Comparison of ENCODE assay signal across 28 cellular contexts in the genomic region with DNA sequence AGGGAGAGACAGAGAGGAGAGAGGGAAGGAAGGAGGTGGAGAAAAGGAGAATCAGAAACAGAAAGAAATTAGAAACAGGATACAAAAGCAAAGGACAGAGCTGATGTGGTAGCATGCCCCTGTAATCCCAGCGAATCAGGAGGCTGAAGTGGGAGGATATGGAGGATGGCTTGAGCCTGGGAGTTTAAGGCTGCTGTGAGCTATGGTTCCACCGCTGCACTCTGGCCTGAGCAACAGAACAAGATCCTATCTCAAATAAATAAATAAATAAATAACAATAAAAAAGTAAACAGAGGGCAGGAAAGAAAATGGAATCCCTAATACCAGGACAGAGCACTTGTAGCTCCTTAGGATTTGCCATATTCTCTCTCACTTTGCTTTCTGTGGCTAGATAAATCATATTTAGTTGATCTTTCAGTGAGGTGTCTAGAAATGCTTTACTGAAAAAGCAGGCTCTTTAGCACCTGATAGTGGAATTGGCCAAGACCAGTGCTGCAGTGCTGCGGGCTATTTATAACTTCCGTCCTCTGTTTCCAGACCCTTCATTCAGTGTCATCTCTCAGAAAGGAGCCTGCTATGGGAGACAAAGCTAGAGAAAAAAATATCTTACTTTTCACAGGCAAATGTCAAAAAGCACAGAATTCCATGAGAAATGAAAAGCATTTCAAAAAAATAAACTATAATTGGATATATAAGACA. TPM values are rescaled to one million over a fixed set of nuclear protein-coding genes. Genes with fewer than 3 reads are reported as not detected.
"Had no signal": no experiment of that assay in that cellular context is flagged by ENCODE, and none has a peak within 500 bp of the region (broad histone marks: within the 10 kb centered on the region; RNA-seq: fewer than 3 reads in every experiment).

No MANE protein-coding gene starts in this region.

- H3K27me3 ChIP-seq: Peyer's patch had no signal

- H3K4me3 ChIP-seq: Peyer's patch had no signal

- DNase-seq: activated B cell treated with CpG ODN at 0.5 μM for 24 hours; activated CD4-positive, alpha-beta memory T cell treated with anti-CD3 and anti-CD28 coated beads, Interleukin-2, amount 10 ng/mL, durations not matched to agents 7 days and 5 days; activated CD4-positive, alpha-beta T cell treated with anti-CD3 and anti-CD28 coated beads for 4 hours; activated CD4-positive, CD25-positive, alpha-beta regulatory T cell treated with anti-CD3 and anti-CD28 coated beads, Interleukin-2, amount 50 U/mL, for 72 hours; activated CD8-positive, alpha-beta memory T cell treated with anti-CD3 and anti-CD28 coated beads for 24 hours; activated CD8-positive, alpha-beta memory T cell treated with anti-CD3 and anti-CD28 coated beads, Interleukin-2, amount 10 ng/mL, durations not matched to agents 7 days and 5 days; activated CD8-positive, alpha-beta memory T cell treated with anti-CD3 and anti-CD28 coated beads, Interleukin-2, amount 50 U/mL, for 48 hours; activated effector memory CD4-positive, alpha-beta T cell treated with Interleukin-2 at 50 U/mL for 16 hours; activated naive CD4-positive, alpha-beta T cell treated with anti-CD3 and anti-CD28 coated beads, Interleukin-2, amount 10 ng/mL, durations not matched to agents 7 days and 5 days; activated naive CD8-positive, alpha-beta T cell treated with anti-CD3 and anti-CD28 coated beads, Interleukin-2, amount 50 U/mL, for 24 hours; activated T-cell treated with anti-CD3 and anti-CD28 coated beads, Interleukin-2, amount 50 U/mL, for 48 hours; anterior cingulate cortex; Karpas-422; KBM-7; NCI-H1105; NCI-H1417 treated with DMSO at 0.1 percent for 48 hours; NCI-H187 treated with DMSO at 0.1 percent for 48 hours; NCI-H2081 treated with DMSO at 0.1 percent for 48 hours; NCI-H226; NCI-H446 treated with DMSO at 0.1 percent for 48 hours; NCI-H524 treated with DMSO at 0.1 percent for 48 hours; PC-3; RPMI8226 had no signal

- H3K27ac ChIP-seq: VCaP had no signal

- H3K36me3 ChIP-seq: Peyer's patch had no signal

- ATAC-seq: activated CD8-positive, alpha-beta memory T cell treated with anti-CD3 and anti-CD28 coated beads, Interleukin-2, amount 10 ng/mL, durations not matched to agents 7 days and 5 days; activated naive CD8-positive, alpha-beta T cell treated with anti-CD3 and anti-CD28 coated beads, Interleukin-2, amount 50 U/mL, for 24 hours; PC-3 had no signal

RNA-seq across cellular contexts. Expression of gene SLC28A2, which starts 20.0 kb away (rescaled TPM):
- total RNA-seq: activated B cell treated with CpG ODN at 0.5 μM for 24 hours; activated CD4-positive, alpha-beta memory T cell treated with anti-CD3 and anti-CD28 coated beads, Interleukin-2, amount 10 ng/mL, durations not matched to agents 7 days and 5 days; activated CD8-positive, alpha-beta memory T cell treated with anti-CD3 and anti-CD28 coated beads, Interleukin-2, amount 10 ng/mL, durations not matched to agents 7 days and 5 days; bronchial epithelial cell; MCF 10A; PC-3 had no signal
- polyA plus RNA-seq: IgD-negative memory B cell had no signal
